In genomic region chr2:238422940-238423339, GRCh38 we compare ENCODE assay signal across 16 cellular contexts. TPM values are rescaled to one million over a fixed set of nuclear protein-coding genes. Genes with fewer than 3 reads are reported as not detected.
DNase-seq lines count a peak whose midpoint lies in the region; ATAC-seq and TF ChIP-seq lines count a peak whose summit lies in the region.
"Had no signal": no experiment of that assay in that cellular context is flagged by ENCODE, and none has a peak within 500 bp of the region (broad histone marks: within the 10 kb centered on the region; RNA-seq: fewer than 3 reads in every experiment).

No MANE protein-coding gene starts in this region.

- peaks cover 8% of the 10 kb centered on the region for H3K36me3 Mint-ChIP-seq in activated naive CD8-positive, alpha-beta T cell treated with anti-CD3 and anti-CD28 coated beads for 36 hours

- H3K27me3 ChIP-seq in adipocyte (replicated peaks; ENCODE audit: control insufficient read depth, insufficient read depth, low read length) (no peaks in the 10 kb centered on the region), fibroblast of lung (ENCODE audit: control insufficient read depth, insufficient read depth, low read length) (no peaks in the 10 kb centered on the region), osteoblast (ENCODE audit: insufficient read depth, low read length) (no peaks in the 10 kb centered on the region)
- H3K27me3 ChIP-seq: BE2C had no signal

- H3K4me3 ChIP-seq in adipocyte (ENCODE audit: low read length) (no peak overlapping the region), fibroblast of lung (replicated peaks in 1 of 4; ENCODE audit: control extremely low read depth in 1 of 4, insufficient read depth in 1 of 4, low read depth in 3 of 4, low read length in 4 of 4) (no peak overlapping the region), osteoblast (ENCODE audit: insufficient read depth, low read length) (no peak overlapping the region)
- H3K4me3 ChIP-seq: A549, GM23338 had no signal

- H3K79me2 ChIP-seq in fibroblast of lung (ENCODE audit: control insufficient read depth, insufficient read depth, low read length) (peaks cover 8% of the 10 kb centered on the region), osteoblast (ENCODE audit: insufficient read depth, low read length) (peaks cover 13% of the 10 kb centered on the region)

- H3K36me3 ChIP-seq in adipocyte (ENCODE audit: control insufficient read depth, insufficient read depth, low read length, severe bottlenecking): no peaks in the 10 kb centered on the region
- no peaks in the 10 kb centered on the region for H3K36me3 ChIP-seq in fibroblast of lung (ENCODE audit: control insufficient read depth, insufficient read depth, low read length)
- no peaks in the 10 kb centered on the region for H3K36me3 ChIP-seq in osteoblast (ENCODE audit: insufficient read depth, low read length)
- H3K36me3 ChIP-seq: BE2C had no signal

- H3K9me3 Mint-ChIP-seq in activated naive CD8-positive, alpha-beta T cell treated with anti-CD3 and anti-CD28 coated beads for 36 hours: no peaks in the 10 kb centered on the region
- H3K9me3 Mint-ChIP-seq: H9 had no signal

- H3K27me3 Mint-ChIP-seq in activated naive CD8-positive, alpha-beta T cell treated with anti-CD3 and anti-CD28 coated beads for 36 hours: no peaks in the 10 kb centered on the region
- H3K27me3 Mint-ChIP-seq: CD4-positive, alpha-beta memory T cell had no signal

- TF ChIP-seq CTCF in fibroblast of lung (conservative IDR thresholded peaks at IDR 0.05 in 1 of 2, IDR thresholded peaks at IDR 0.05 in 1 of 2; ENCODE audit: low read depth in 1 of 2, low read length in 2 of 2): no peak
- TF ChIP-seq CTCF in osteoblast (IDR thresholded peaks at IDR 0.05; ENCODE audit: extremely low read depth, low read depth, low read length): no peak

- H2AFZ ChIP-seq in fibroblast of lung (ENCODE audit: low read length): no peak overlapping the region
- H2AFZ ChIP-seq in osteoblast (ENCODE audit: low read length): no peak overlapping the region
- H2AFZ ChIP-seq: GM23338 had no signal

- H3K4me3 Mint-ChIP-seq in activated naive CD8-positive, alpha-beta T cell treated with anti-CD3 and anti-CD28 coated beads for 36 hours: no peak overlapping the region
- H3K4me3 Mint-ChIP-seq: GM23338, H9 had no signal

- DNase-seq in adipocyte (ENCODE audit: low read depth) (no peak), fibroblast of lung (ENCODE audit: low read depth in 2 of 2) (no peak), osteoblast (ENCODE audit: insufficient read length, low spot score, missing footprints) (peak; percentile 77), NCI-H2171 treated with DMSO at 0.1 percent for 48 hours (lab: John Stamatoyannopoulos, UW) (no peak)
- DNase-seq in activated naive CD8-positive, alpha-beta T cell treated with anti-CD3 and anti-CD28 coated beads for 36 hours: no peak
- no peak for DNase-seq in activated CD4-positive, CD25-positive, alpha-beta regulatory T cell treated with anti-CD3 and anti-CD28 coated beads, Interleukin-2, amount 50 U/mL, for 72 hours
- DNase-seq: BE2C; CD4-positive, alpha-beta memory T cell; COR-L47; DMS153; DMS79 treated with DMSO at 0.1 percent for 48 hours; H9 had no signal

- H3K27ac ChIP-seq in fibroblast of lung (ENCODE audit: insufficient read depth, low read length): peak overlapping the region; percentile 35
- peak overlapping the region; percentile 100 for H3K27ac ChIP-seq in osteoblast (ENCODE audit: low read depth, low read length)
- H3K27ac ChIP-seq: C4-2B had no signal

- peak overlapping the region; percentile 59 for H3K9ac ChIP-seq in adipocyte (ENCODE audit: low read length)
- no peak overlapping the region for H3K9ac ChIP-seq in fibroblast of lung (ENCODE audit: insufficient read depth, low read length)

- no peak overlapping the region for H3K4me2 ChIP-seq in fibroblast of lung (ENCODE audit: extremely low read depth, insufficient read depth, low read length)
- no peak overlapping the region for H3K4me2 ChIP-seq in osteoblast (ENCODE audit: insufficient read depth, low read length)
- H3K4me2 ChIP-seq: A549, GM23338 had no signal

- H3K9me3 ChIP-seq in adipocyte (ENCODE audit: control insufficient read depth, low read length): no peaks in the 10 kb centered on the region
- H3K9me3 ChIP-seq in fibroblast of lung (ENCODE audit: control insufficient read depth, insufficient read depth, low read depth, low read length): no peaks in the 10 kb centered on the region
- H3K9me3 ChIP-seq in osteoblast (ENCODE audit: low read depth, low read length): no peaks in the 10 kb centered on the region
- H3K9me3 ChIP-seq: A549, BE2C had no signal

- H3K27ac Mint-ChIP-seq in activated naive CD8-positive, alpha-beta T cell treated with anti-CD3 and anti-CD28 coated beads for 36 hours: no peak overlapping the region
- H3K27ac Mint-ChIP-seq: CD4-positive, alpha-beta memory T cell; GM23338 had no signal

- peaks cover 8% of the 10 kb centered on the region for H3K4me1 Mint-ChIP-seq in activated naive CD8-positive, alpha-beta T cell treated with anti-CD3 and anti-CD28 coated beads for 36 hours

- H4K20me1 ChIP-seq in fibroblast of lung (ENCODE audit: control insufficient read depth, extremely low read depth, insufficient read depth, low read length): no peaks in the 10 kb centered on the region
- H4K20me1 ChIP-seq in osteoblast (ENCODE audit: insufficient read depth, low read length): no peaks in the 10 kb centered on the region

- H3K4me1 ChIP-seq in adipocyte (ENCODE audit: control insufficient read depth, insufficient read depth, low read length): peaks cover 38% of the 10 kb centered on the region
- H3K4me1 ChIP-seq in fibroblast of lung (ENCODE audit: control insufficient read depth, extremely low read depth, insufficient read depth, low read length): peaks cover 23% of the 10 kb centered on the region
- peaks cover 61% of the 10 kb centered on the region for H3K4me1 ChIP-seq in osteoblast (ENCODE audit: insufficient read depth, low read length)
- H3K4me1 ChIP-seq: BE2C had no signal

- no peak for ATAC-seq in HG03442 (IDR thresholded peaks at IDR 0.05; ENCODE audit: unreplicated experiment)
- ATAC-seq: A549, GM23338 had no signal

RNA-seq across cellular contexts. Expression of gene ASB1, which starts 3.8 kb away (rescaled TPM):
- total RNA-seq in fibroblast of lung (18.2 and 40.6 TPM in 2 replicates), osteoblast (26.5 and 27.9 TPM in 2 replicates)
- 19.3 and 31.1 TPM in 2 replicates for polyA plus RNA-seq in fibroblast of lung
- 26.7 and 44.6 TPM in 2 replicates for polyA plus RNA-seq in fibroblast of lung (2012)
- polyA minus RNA-seq in fibroblast of lung (ENCODE audit: low replicate concordance): 26.1 and 39.5 TPM in 2 replicates
- total RNA-seq in activated naive CD8-positive, alpha-beta T cell treated with anti-CD3 and anti-CD28 coated beads for 36 hours: 10 to 100 TPM; 40.2 to 47.0 TPM
